11 cellular contexts compared by ENCODE assay signal in the genomic region with DNA sequence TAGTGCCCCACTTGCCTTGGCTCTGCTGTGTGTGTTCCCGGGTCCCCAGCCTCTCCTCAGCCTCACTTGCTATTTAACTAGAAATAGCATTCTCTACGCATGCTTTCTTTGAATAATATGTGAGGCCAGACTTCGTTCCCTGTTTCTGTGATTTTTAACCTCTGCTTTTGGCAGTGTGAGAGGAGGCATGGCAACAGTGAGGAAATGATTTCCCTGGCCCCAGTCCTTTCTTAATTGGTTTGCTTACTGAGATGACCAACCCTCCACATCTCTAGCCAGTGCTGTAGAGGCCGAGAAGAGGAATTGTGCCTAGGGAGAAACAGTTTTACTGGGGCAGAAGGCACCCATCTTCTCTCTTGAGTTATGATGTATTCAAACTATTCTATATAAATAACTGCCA.
A peak's percentile ranks its signal among the peaks of the same experiment; 100 is the strongest.
DNase-seq lines count a peak whose midpoint lies in the region; ATAC-seq and TF ChIP-seq lines count a peak whose summit lies in the region.
"Had no signal": no experiment of that assay in that cellular context is flagged by ENCODE, and none has a peak within 500 bp of the region (broad histone marks: within the 10 kb centered on the region; RNA-seq: fewer than 3 reads in every experiment).

No MANE protein-coding gene starts in this region.

- 19% methylated on average over 4 of the region's 4 CpGs for WGBS in liver

- H3K4me3 Mint-ChIP-seq in stimulated activated effector memory CD8-positive, alpha-beta T cell treated with anti-CD3 and anti-CD28 coated beads, Interleukin-12 subunit alpha, Interleukin-12 subunit beta, amount 100 ng/mL, for 72 hours = no peak overlapping the region
- H3K4me3 Mint-ChIP-seq: activated naive CD8-positive, alpha-beta T cell; naive B cell had no signal

- TF ChIP-seq CTCF in coronary artery (IDR thresholded peaks at IDR 0.05) = no peak
- no peak for TF ChIP-seq CTCF in liver (IDR thresholded peaks at IDR 0.05; ENCODE audit: low read depth, low read length, missing input control)

- no peaks in the 10 kb centered on the region for H3K9me3 Mint-ChIP-seq in stimulated activated effector memory CD8-positive, alpha-beta T cell treated with anti-CD3 and anti-CD28 coated beads, Interleukin-12 subunit alpha, Interleukin-12 subunit beta, amount 100 ng/mL, for 72 hours
- H3K9me3 Mint-ChIP-seq: naive B cell had no signal

- peaks cover 0 to 2% (median 0%) of the 10 kb centered on the region in 4 donors for H3K36me3 ChIP-seq in liver (ENCODE audit: control insufficient read depth in 4 of 4, insufficient read depth in 3 of 4, low read depth in 1 of 4, low read length in 3 of 4)

- H3K4me3 ChIP-seq in coronary artery (peak overlapping the region; percentile 51), liver (ENCODE audit: low read depth in 1 of 3, low read length in 3 of 3) (no peak overlapping the region), skin epidermis (no peak overlapping the region)

- H3K9me3 ChIP-seq in liver (ENCODE audit: control insufficient read depth in 4 of 4, low read length in 3 of 4) = no peaks in the 10 kb centered on the region

- H3K27me3 ChIP-seq in liver (ENCODE audit: control insufficient read depth in 4 of 4, insufficient read depth in 4 of 4, low read length in 3 of 4) = no peaks in the 10 kb centered on the region

- peak overlapping the region; percentile 89 to 90 for H3K27ac ChIP-seq in coronary artery
- H3K27ac ChIP-seq in liver (ENCODE audit: low read depth in 1 of 2, low read length in 2 of 2) = peak overlapping the region; percentile 79 to 91
- H3K27ac ChIP-seq in skin epidermis = peak overlapping the region in 15 of 21 experiments; percentile 4 to 63 (median 44)

- peak; percentile 6 to 8 for TF ChIP-seq RAD21 in liver (IDR thresholded peaks at IDR 0.05)

- peaks cover 40% of the 10 kb centered on the region for H3K36me3 Mint-ChIP-seq in stimulated activated effector memory CD8-positive, alpha-beta T cell treated with anti-CD3 and anti-CD28 coated beads, Interleukin-12 subunit alpha, Interleukin-12 subunit beta, amount 100 ng/mL, for 72 hours

- DNase-seq in GM03348 (ENCODE audit: low spot score) (peak; percentile 67), coronary artery (ENCODE audit: low spot score) (no peak), AML-193 (lab: John Stamatoyannopoulos, UW) (no peak), epidermal melanocyte (ENCODE audit: insufficient read length, low spot score) (no peak)
- DNase-seq in stimulated activated effector memory CD8-positive, alpha-beta T cell treated with anti-CD3 and anti-CD28 coated beads, Interleukin-12 subunit alpha, Interleukin-12 subunit beta, amount 100 ng/mL, for 72 hours (ENCODE audit: low spot score in 2 of 2) = no peak
- DNase-seq in activated naive CD4-positive, alpha-beta T cell treated with Interleukin-2 at 50 U/mL for 16 hours = no peak
- DNase-seq: activated CD4-positive, alpha-beta T cell treated with anti-CD3 and anti-CD28 coated beads, Interleukin-2, amount 50 U/mL, for 1 hour; naive B cell had no signal

- H3K9ac ChIP-seq in liver (ENCODE audit: low read depth in 1 of 2, low read length in 2 of 2) = peak overlapping the region in 1 of 2 donors; percentile 9

- peaks cover 19 to 72% (median 60%) of the 10 kb centered on the region in 4 donors for H3K4me1 ChIP-seq in liver (ENCODE audit: control insufficient read depth in 4 of 4, insufficient read depth in 4 of 4, low read length in 3 of 4)

- H3K4me1 Mint-ChIP-seq in stimulated activated effector memory CD8-positive, alpha-beta T cell treated with anti-CD3 and anti-CD28 coated beads, Interleukin-12 subunit alpha, Interleukin-12 subunit beta, amount 100 ng/mL, for 72 hours = peaks cover 51% of the 10 kb centered on the region

- ATAC-seq in stimulated activated effector memory CD8-positive, alpha-beta T cell treated with anti-CD3 and anti-CD28 coated beads, Interleukin-12 subunit alpha, Interleukin-12 subunit beta, amount 100 ng/mL, for 72 hours = no peak

- H3K27ac Mint-ChIP-seq in stimulated activated effector memory CD8-positive, alpha-beta T cell treated with anti-CD3 and anti-CD28 coated beads, Interleukin-12 subunit alpha, Interleukin-12 subunit beta, amount 100 ng/mL, for 72 hours = no peak overlapping the region
- H3K27ac Mint-ChIP-seq: activated naive CD8-positive, alpha-beta T cell had no signal

TF ChIP-seq in liver, 16 proteins besides CTCF, POLR2A, EP300 and RAD21:
- TF ChIP-seq EGR1 (IDR thresholded peaks at IDR 0.05; ENCODE audit: low read depth in 2 of 2) (no peak), YY1 (IDR thresholded peaks at IDR 0.05) (peak; percentile 18), FOXA2 (IDR thresholded peaks at IDR 0.05) (no peak), REST (IDR thresholded peaks at IDR 0.05) (no peak), SP1 (IDR thresholded peaks at IDR 0.05) (peak; percentile 34), HNF4G (IDR thresholded peaks at IDR 0.05) (no peak), FOXA1 (IDR thresholded peaks at IDR 0.05) (no peak), JUND (IDR thresholded peaks at IDR 0.05) (no peak), RXRA (IDR thresholded peaks at IDR 0.05) (peak in 1 of 2 donors; percentile 30), GABPA (IDR thresholded peaks at IDR 0.05 in 1 of 2, conservative IDR thresholded peaks at IDR 0.05 in 1 of 2) (peak in 1 of 2 donors; percentile 7), HNF4A (conservative IDR thresholded peaks at IDR 0.05) (peak; percentile 62 to 65), TAF1 (conservative IDR thresholded peaks at IDR 0.05) (no peak)
- TF ChIP-seq, protein P1, sequence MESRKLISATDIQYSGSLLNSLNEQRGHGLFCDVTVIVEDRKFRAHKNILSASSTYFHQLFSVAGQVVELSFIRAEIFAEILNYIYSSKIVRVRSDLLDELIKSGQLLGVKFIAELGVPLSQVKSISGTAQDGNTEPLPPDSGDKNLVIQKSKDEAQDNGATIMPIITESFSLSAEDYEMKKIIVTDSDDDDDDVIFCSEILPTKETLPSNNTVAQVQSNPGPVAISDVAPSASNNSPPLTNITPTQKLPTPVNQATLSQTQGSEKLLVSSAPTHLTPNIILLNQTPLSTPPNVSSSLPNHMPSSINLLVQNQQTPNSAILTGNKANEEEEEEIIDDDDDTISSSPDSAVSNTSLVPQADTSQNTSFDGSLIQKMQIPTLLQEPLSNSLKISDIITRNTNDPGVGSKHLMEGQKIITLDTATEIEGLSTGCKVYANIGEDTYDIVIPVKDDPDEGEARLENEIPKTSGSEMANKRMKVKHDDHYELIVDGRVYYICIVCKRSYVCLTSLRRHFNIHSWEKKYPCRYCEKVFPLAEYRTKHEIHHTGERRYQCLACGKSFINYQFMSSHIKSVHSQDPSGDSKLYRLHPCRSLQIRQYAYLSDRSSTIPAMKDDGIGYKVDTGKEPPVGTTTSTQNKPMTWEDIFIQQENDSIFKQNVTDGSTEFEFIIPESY (IDR thresholded peaks at IDR 0.05) = no peak
